ENCODE assay signal across 8 cellular contexts in genomic region chr2:47225061-47225783, GRCh38. TPM values are rescaled to one million over a fixed set of nuclear protein-coding genes. Genes with fewer than 3 reads are reported as not detected.
DNase-seq lines count a peak whose midpoint lies in the region; ATAC-seq and TF ChIP-seq lines count a peak whose summit lies in the region.

No MANE protein-coding gene starts in this region.

- no peaks in the 10 kb centered on the region for H3K9me3 ChIP-seq in right atrium auricular region
- no peaks in the 10 kb centered on the region for H3K9me3 ChIP-seq in tibial nerve

- H3K4me1 ChIP-seq in right atrium auricular region (peaks cover 0 to 36% of the 10 kb centered on the region in 2 donors), tibial nerve (peaks cover 0 to 18% (median 8%) of the 10 kb centered on the region in 4 donors)

- no peak for ATAC-seq in HG02571 (IDR thresholded peaks at IDR 0.05; ENCODE audit: unreplicated experiment)
- no peak for ATAC-seq in HG02763 (IDR thresholded peaks at IDR 0.05; ENCODE audit: unreplicated experiment)
- no peak for ATAC-seq in GM18861 (IDR thresholded peaks at IDR 0.05; ENCODE audit: unreplicated experiment)

- H3K27ac ChIP-seq in right atrium auricular region (peak overlapping the region in 1 of 2 donors; percentile 45), tibial nerve (no peak overlapping the region)

- no peak for TF ChIP-seq CTCF in right atrium auricular region (IDR thresholded peaks at IDR 0.05)
- TF ChIP-seq CTCF in tibial nerve (IDR thresholded peaks at IDR 0.05): no peak

- H3K27me3 ChIP-seq in right atrium auricular region (no peaks in the 10 kb centered on the region), tibial nerve (no peaks in the 10 kb centered on the region)

- H3K36me3 ChIP-seq in right atrium auricular region (no peaks in the 10 kb centered on the region), tibial nerve (no peaks in the 10 kb centered on the region)

- H3K4me3 ChIP-seq in right atrium auricular region: no peak overlapping the region
- H3K4me3 ChIP-seq in tibial nerve: no peak overlapping the region

- WGBS in tibial nerve, 2 donors: 45% methylated on average over 7 to 8 of the region's 8 CpGs

- DNase-seq in LHCN-M2 (ENCODE audit: low read depth): peak; percentile 100
- peak; percentile 94 for DNase-seq in SW480 (ENCODE audit: low spot score)
- peak; percentile 82 for DNase-seq in right atrium auricular region (ENCODE audit: low spot score)
- DNase-seq in tibial nerve (ENCODE audit: low spot score in 2 of 2): peak; percentile 10 to 21
- DNase-seq in NK-92 (lab: John Stamatoyannopoulos, UW; ENCODE audit: unreplicated experiment): no peak

- no peak for TF ChIP-seq POLR2A in tibial nerve (IDR thresholded peaks at IDR 0.05)

- TF ChIP-seq EP300 in tibial nerve (IDR thresholded peaks at IDR 0.05): peak in 1 of 2 donors; percentile 39

RNA-seq across cellular contexts. Expression of gene CALM2, which starts 48.9 kb away (rescaled TPM):
- total RNA-seq in LHCN-M2 (2014; rRNA removed) (1,687 and 1,705 TPM in 2 replicates), right atrium auricular region (100 to 1,000 TPM; 435 to 481 TPM), tibial nerve (1,000 to 10,000 TPM in 2 of 4 donors, 100 to 1,000 TPM in 2; 666 to 1,189 (median 889) TPM)
- polyA plus RNA-seq in LHCN-M2 (2012): 1,482 TPM
